ENCODE assay signal across 25 cellular contexts in genomic region chr12:88188180-88188579, GRCh38. TPM values are rescaled to one million over a fixed set of nuclear protein-coding genes. Genes with fewer than 3 reads are reported as not detected.
DNase-seq lines count a peak whose midpoint lies in the region; ATAC-seq, FAIRE-seq and TF ChIP-seq lines count a peak whose summit lies in the region.
"Had no signal": no experiment of that assay in that cellular context is flagged by ENCODE, and none has a peak within 500 bp of the region (broad histone marks: within the 10 kb centered on the region; RNA-seq: fewer than 3 reads in every experiment).

No MANE protein-coding gene starts in this region.

- peak overlapping the region; percentile 9 for H3K4me2 ChIP-seq in PC-3 (ENCODE audit: low read length)

- H3K4me1 ChIP-seq in PC-3 (ENCODE audit: insufficient read depth, low read length) = peaks cover 39% of the 10 kb centered on the region
- no peaks in the 10 kb centered on the region for H3K4me1 ChIP-seq in gastrocnemius medialis
- H3K4me1 ChIP-seq: body of pancreas, left lung, upper lobe of right lung had no signal

- H3K27ac ChIP-seq in PC-3 (ENCODE audit: low read length) (peak overlapping the region; percentile 88), gastrocnemius medialis (no peak overlapping the region)
- H3K27ac ChIP-seq: body of pancreas, C4-2B, left lung, upper lobe of right lung, WERI-Rb-1 had no signal

- BruUV-seq in PC-3 (replicated peaks; lab: Mats Ljungman, UMichigan) = no TSS peak

- no peaks in the 10 kb centered on the region for H4K20me1 ChIP-seq in PC-3 (ENCODE audit: low read length)

- in situ Hi-C loops in gastrocnemius medialis (cut with MboI; ENCODE audit: low sequenced_read_pairs in 4 of 4) = no loop called here

- TF ChIP-seq CTCF in PC-3 (conservative IDR thresholded peaks at IDR 0.05; ENCODE audit: low read depth, low read length) = no peak
- TF ChIP-seq CTCF in gastrocnemius medialis (IDR thresholded peaks at IDR 0.05 in 4 of 5, conservative IDR thresholded peaks at IDR 0.05 in 1 of 5) = no peak

- intact Hi-C loops in PC-3 (cut with micrococcal nuclease) = loop anchor here (10.0 kb wide), 1 partner anchor 207 kb away; no protein-coding TSS in a partner anchor
- intact Hi-C loops in gastrocnemius medialis (cut with DNase I; ENCODE audit: low total_unique reads) = no loop called here

- FAIRE-seq in colon (lab: Jason Lieb, UNC) = peak; percentile 85
- FAIRE-seq: G401.6 had no signal

- DNase-seq in ELR (ENCODE audit: low read depth) (peak; percentile 81), PC-3 (peak; percentile 72), renal cortical epithelial cell (ENCODE audit: low read depth) (peak; percentile 40), gastrocnemius medialis (no peak), NOMO-1 treated with dmso at 0.1 percent for 144 hours (lab: John Stamatoyannopoulos, UW; ENCODE audit: unreplicated experiment) (no peak), SIG-M5 treated with dmso at 0.1 percent for 504 hours (lab: John Stamatoyannopoulos, UW; ENCODE audit: unreplicated experiment) (no peak)
- DNase-seq: activated CD4-positive, alpha-beta T cell treated with anti-CD3 and anti-CD28 coated beads, Interleukin-2, amount 50 U/mL, for 1 hour; activated naive CD8-positive, alpha-beta T cell treated with anti-CD3 and anti-CD28 coated beads for 36 hours; body of pancreas; effector memory CD4-positive, alpha-beta T cell; H7; KG1; left lung; NCI-H187; NCI-H2227 treated with DMSO at 0.1 percent for 48 hours; NCI-H748 treated with DMSO at 0.1 percent for 48 hours; substantia nigra; upper lobe of right lung; WERI-Rb-1 had no signal

- H3K36me3 ChIP-seq in PC-3 (ENCODE audit: low read depth, low read length) (no peaks in the 10 kb centered on the region), gastrocnemius medialis (peaks cover 0 to 17% of the 10 kb centered on the region in 2 donors)

- no peaks in the 10 kb centered on the region for H3F3A ChIP-seq in PC-3 (ENCODE audit: low read length, unreplicated experiment)

- no peaks in the 10 kb centered on the region for H3K9me2 ChIP-seq in PC-3 (replicated peaks; ENCODE audit: low read length)

- H3K4me3 ChIP-seq in PC-3 (ENCODE audit: low read length) (no peak overlapping the region), gastrocnemius medialis (no peak overlapping the region)
- H3K4me3 ChIP-seq: body of pancreas, left lung, upper lobe of right lung had no signal

- peak; percentile 75 for ATAC-seq in PC-3
- ATAC-seq in HG03469 (IDR thresholded peaks at IDR 0.05; ENCODE audit: unreplicated experiment) = no peak
- no peak for ATAC-seq in gastrocnemius medialis
- ATAC-seq: activated T-helper 17 cell treated with anti-CD3 and anti-CD28 coated beads, Interleukin-2, amount 50 U/mL, for 72 hours; body of pancreas; left lung; Panc1; upper lobe of right lung had no signal

- peak overlapping the region; percentile 11; the same call in 1 of the 2 replicates for H3K9ac ChIP-seq in PC-3 (ENCODE audit: low read length)

- no peaks in the 10 kb centered on the region for H3K9me3 ChIP-seq in PC-3 (ENCODE audit: low read length)
- H3K9me3 ChIP-seq in gastrocnemius medialis = no peaks in the 10 kb centered on the region
- H3K9me3 ChIP-seq: body of pancreas, left lung, upper lobe of right lung had no signal

- CTCF ChIA-PET in PC-3 (lab: Charles Lee) = interaction anchor here (0.6 kb wide), 1 partner anchor 116 kb away, joined by 3 read pairs; no protein-coding TSS in a partner anchor

- no peaks in the 10 kb centered on the region for H3K79me2 ChIP-seq in PC-3 (ENCODE audit: low read length)

- no peaks in the 10 kb centered on the region for H3K27me3 ChIP-seq in PC-3 (ENCODE audit: low read length)
- H3K27me3 ChIP-seq in gastrocnemius medialis = no peaks in the 10 kb centered on the region
- H3K27me3 ChIP-seq: body of pancreas, left lung, upper lobe of right lung had no signal

- POLR2A ChIA-PET in PC-3 (lab: Charles Lee; ENCODE audit: unreplicated experiment) = no interaction called here

- TF ChIP-seq POLR2A in gastrocnemius medialis (IDR thresholded peaks at IDR 0.05) = no peak

- no peak overlapping the region for H2AFZ ChIP-seq in PC-3 (ENCODE audit: low read length)

RNA-seq across cellular contexts. Expression of gene TMTC3, which starts 46.1 kb away (rescaled TPM):
- total RNA-seq in PC-3 (2014; rRNA removed) (10.0 and 11.4 TPM in 2 replicates), renal cortical epithelial cell (32.6 and 38.2 TPM in 2 replicates), gastrocnemius medialis (10 to 100 TPM in 1 of 4 donors, 1 to 10 TPM in 3; 4.9 to 15.9 (median 6.6) TPM)

RNA-seq across cellular contexts. Expression of gene CEP290, which starts 46.3 kb away (rescaled TPM):
- total RNA-seq in PC-3 (2014; rRNA removed) (9.7 and 16.1 TPM in 2 replicates), renal cortical epithelial cell (15.8 and 21.8 TPM in 2 replicates), gastrocnemius medialis (1 to 10 TPM; 2.5 to 9.4 (median 5.0) TPM)

Comparison
In these comparisons a context has a peak if more than half of its experiments do, and no peak if none do; other contexts are left out.
1. DNase-seq: peak in ELR (single experiment), PC-3 (single experiment) and renal cortical epithelial cell (single experiment); none in gastrocnemius medialis (0 of 2), NOMO-1 treated with dmso at 0.1 percent for 144 hours (single experiment) and SIG-M5 treated with dmso at 0.1 percent for 504 hours (single experiment).